ENCODE assay signal across 8 cellular contexts in the genomic region with DNA sequence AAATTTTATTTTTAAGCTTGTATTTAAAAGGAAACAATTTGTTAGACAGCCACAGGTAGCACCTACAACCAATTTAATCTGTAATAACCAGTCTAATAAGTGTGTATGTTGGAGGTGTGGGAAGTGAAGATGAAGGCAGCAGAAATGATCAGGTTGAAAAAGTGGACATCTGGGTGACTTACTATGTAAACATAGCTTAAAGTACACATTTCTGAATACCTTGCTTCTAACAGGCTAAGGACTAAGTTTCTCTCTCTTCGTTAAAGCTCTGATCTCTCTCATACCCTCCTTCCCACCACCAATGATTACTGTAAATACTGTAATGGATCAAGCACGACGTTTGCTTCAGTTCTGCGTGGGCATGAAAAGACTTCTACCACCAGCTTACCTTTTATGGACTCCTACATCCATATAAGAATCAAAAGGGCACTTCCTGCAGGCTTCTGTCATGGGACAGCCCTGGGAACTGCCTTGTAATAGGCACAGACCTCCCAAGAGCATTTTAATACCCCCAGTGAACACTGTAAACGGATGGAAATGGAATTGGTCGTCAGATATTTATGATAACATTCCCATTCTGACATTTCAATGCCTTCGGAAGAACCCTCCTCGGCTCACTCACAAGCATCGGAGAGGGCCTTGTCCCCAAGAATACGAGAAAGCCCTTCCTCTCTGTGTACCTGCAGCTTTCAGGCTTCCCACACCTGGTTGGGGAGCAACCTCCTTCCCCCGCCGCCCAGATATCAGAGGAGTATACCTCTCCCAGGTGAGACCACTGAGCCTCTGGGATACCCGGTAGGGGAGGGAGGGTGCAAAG. TPM values are rescaled to one million over a fixed set of nuclear protein-coding genes. Genes with fewer than 3 reads are reported as not detected.
DNase-seq lines count a peak whose midpoint lies in the region; ATAC-seq and TF ChIP-seq lines count a peak whose summit lies in the region.

No MANE protein-coding gene starts in this region.

- no peak for TF ChIP-seq CTCF in GM10266 (IDR thresholded peaks at IDR 0.05; ENCODE audit: control insufficient read depth, insufficient read depth, low read depth, missing control alignments)

- peak overlapping the region; percentile 96 for H3K27ac Mint-ChIP-seq in activated naive CD8-positive, alpha-beta T cell treated with anti-CD3 and anti-CD28 coated beads, Interleukin-2, amount 10 ng/mL, durations not matched to agents 7 days and 5 days

- H3K4me3 Mint-ChIP-seq in activated naive CD8-positive, alpha-beta T cell treated with anti-CD3 and anti-CD28 coated beads, Interleukin-2, amount 10 ng/mL, durations not matched to agents 7 days and 5 days, result peak overlapping the region; percentile 98

- DNase-seq in GM10266 (ENCODE audit: extremely low spot score) (peak; percentile 34), iPS-NIHi7 (ENCODE audit: extremely low spot score) (peak; percentile 63), ureter (ENCODE audit: low spot score) (no peak)
- no peak for DNase-seq in activated naive CD8-positive, alpha-beta T cell treated with anti-CD3 and anti-CD28 coated beads, Interleukin-2, amount 10 ng/mL, durations not matched to agents 7 days and 5 days
- no peak for DNase-seq in stimulated activated naive CD8-positive, alpha-beta T cell treated with anti-CD3 and anti-CD28 coated beads, Interleukin-15, Interleukin-2, amounts not matched to agents 100 U/mL and 50 U/mL, for 24 hours

- POLR2A ChIA-PET in activated naive CD8-positive, alpha-beta T cell treated with anti-CD3 and anti-CD28 coated beads, Interleukin-2, amount 10 ng/mL, durations not matched to agents 7 days and 5 days (lab: Charles Lee), result interaction anchor here (0.6 to 2.6 kb wide), 4 partner anchors 8 to 210 kb away, joined by 3 to 20 read pairs (median 4); partner anchors contain the start of genes DBF4B, EFTUD2 and GPATCH8

- H3K9me3 Mint-ChIP-seq in activated naive CD8-positive, alpha-beta T cell treated with anti-CD3 and anti-CD28 coated beads, Interleukin-2, amount 10 ng/mL, durations not matched to agents 7 days and 5 days, result no peaks in the 10 kb centered on the region

- peaks cover 12% of the 10 kb centered on the region for H3K4me1 Mint-ChIP-seq in activated naive CD8-positive, alpha-beta T cell treated with anti-CD3 and anti-CD28 coated beads, Interleukin-2, amount 10 ng/mL, durations not matched to agents 7 days and 5 days

- ATAC-seq in HG03457 (IDR thresholded peaks at IDR 0.05; ENCODE audit: unreplicated experiment), result peak; percentile 21
- peak; percentile 12 for ATAC-seq in activated naive CD8-positive, alpha-beta T cell treated with anti-CD3 and anti-CD28 coated beads, Interleukin-2, amount 10 ng/mL, durations not matched to agents 7 days and 5 days (ENCODE audit: low read depth)
- ATAC-seq in stimulated activated naive CD8-positive, alpha-beta T cell treated with anti-CD3 and anti-CD28 coated beads, Interleukin-15, Interleukin-2, amounts not matched to agents 100 U/mL and 50 U/mL, for 24 hours, result peak; percentile 3
- no peak for ATAC-seq in GM19397 (IDR thresholded peaks at IDR 0.05; ENCODE audit: unreplicated experiment)
- no peak for ATAC-seq in HG02610 (IDR thresholded peaks at IDR 0.05; ENCODE audit: unreplicated experiment)

- H3K36me3 Mint-ChIP-seq in activated naive CD8-positive, alpha-beta T cell treated with anti-CD3 and anti-CD28 coated beads, Interleukin-2, amount 10 ng/mL, durations not matched to agents 7 days and 5 days, result peaks cover 3% of the 10 kb centered on the region

- no peaks in the 10 kb centered on the region for H3K27me3 Mint-ChIP-seq in activated naive CD8-positive, alpha-beta T cell treated with anti-CD3 and anti-CD28 coated beads, Interleukin-2, amount 10 ng/mL, durations not matched to agents 7 days and 5 days

RNA-seq across cellular contexts. Expression of gene CCDC43, which starts 0.7 kb away (rescaled TPM):
- 10 to 100 TPM; 21.7 to 23.9 TPM for total RNA-seq in activated naive CD8-positive, alpha-beta T cell treated with anti-CD3 and anti-CD28 coated beads, Interleukin-2, amount 10 ng/mL, durations not matched to agents 7 days and 5 days
- 17.4 TPM for total RNA-seq in ureter

RNA-seq across cellular contexts. Expression of gene DBF4B, which starts 19.6 kb away (rescaled TPM):
- total RNA-seq in activated naive CD8-positive, alpha-beta T cell treated with anti-CD3 and anti-CD28 coated beads, Interleukin-2, amount 10 ng/mL, durations not matched to agents 7 days and 5 days, result 10 to 100 TPM; 27.7 to 31.8 TPM
- total RNA-seq in ureter, result 4.9 TPM

RNA-seq across cellular contexts. Expression of gene MEIOC, which starts 32.6 kb away (rescaled TPM):
- not detected for total RNA-seq in activated naive CD8-positive, alpha-beta T cell treated with anti-CD3 and anti-CD28 coated beads, Interleukin-2, amount 10 ng/mL, durations not matched to agents 7 days and 5 days
- not detected for total RNA-seq in ureter

Comparison
In these comparisons a context has a peak if more than half of its experiments do, and no peak if none do; other contexts are left out.
1. DNase-seq: peak in GM10266 (single experiment) and iPS-NIHi7 (single experiment); none in activated naive CD8-positive, alpha-beta T cell treated with anti-CD3 and anti-CD28 coated beads, Interleukin-2, amount 10 ng/mL, durations not matched to agents 7 days and 5 days (single experiment), stimulated activated naive CD8-positive, alpha-beta T cell treated with anti-CD3 and anti-CD28 coated beads, Interleukin-15, Interleukin-2, amounts not matched to agents 100 U/mL and 50 U/mL, for 24 hours (single experiment) and ureter (single experiment).
2. ATAC-seq: peak in HG03457 (single experiment), activated naive CD8-positive, alpha-beta T cell treated with anti-CD3 and anti-CD28 coated beads, Interleukin-2, amount 10 ng/mL, durations not matched to agents 7 days and 5 days (single experiment) and stimulated activated naive CD8-positive, alpha-beta T cell treated with anti-CD3 and anti-CD28 coated beads, Interleukin-15, Interleukin-2, amounts not matched to agents 100 U/mL and 50 U/mL, for 24 hours (single experiment); none in GM19397 (single experiment) and HG02610 (single experiment).